In genomic region chr7:90180011-90180585, GRCh38 we compare ENCODE assay signal across 12 cellular contexts. TPM values are rescaled to one million over a fixed set of nuclear protein-coding genes. Genes with fewer than 3 reads are reported as not detected.
DNase-seq lines count a peak whose midpoint lies in the region; ATAC-seq, FAIRE-seq and TF ChIP-seq lines count a peak whose summit lies in the region.
"Had no signal": no experiment of that assay in that cellular context is flagged by ENCODE, and none has a peak within 500 bp of the region (broad histone marks: within the 10 kb centered on the region; RNA-seq: fewer than 3 reads in every experiment).

No MANE protein-coding gene starts in this region.

- POLR2A ChIA-PET in A549 (lab: Yijun Ruan, JAX) = interaction anchor here (1.2 to 1.7 kb wide), 2 partner anchors 26 to 32 kb away, joined by 5 to 13 read pairs; partner anchors contain the start of genes STEAP1 and STEAP2

- FAIRE-seq in A549 (lab: Jason Lieb, UNC) = peak; percentile 97

- no peak for TF ChIP-seq RAD21 in A549 (conservative IDR thresholded peaks at IDR 0.05 in 1 of 2, IDR thresholded peaks at IDR 0.05 in 1 of 2)

- no peaks in the 10 kb centered on the region for H4K20me1 ChIP-seq in GM23338 (replicated peaks; ENCODE audit: insufficient read depth)

- H3K27me3 Mint-ChIP-seq in GM23338 (ENCODE audit: insufficient read depth, low read depth, poor library complexity) (no peaks in the 10 kb centered on the region), glutamatergic neuron (ENCODE audit: unreplicated experiment) (no peaks in the 10 kb centered on the region)
- no peaks in the 10 kb centered on the region for H3K27me3 Mint-ChIP-seq in T-helper 1 cell treated with Interleukin-12 subunit alpha and Interleukin-12 subunit beta and Interleukin-4 antibody, amounts not matched to agents 30 μg/mL and 1 μg/mL, for 36 hours (ENCODE audit: low read depth)

- TF ChIP-seq POLR2A in A549 (IDR thresholded peaks at IDR 0.05; ENCODE audit: low read length) = no peak

- TF ChIP-seq CTCF in A549 (IDR thresholded peaks at IDR 0.05) (no peak), GM23338 (conservative IDR thresholded peaks at IDR 0.05; ENCODE audit: low read depth in 2 of 2) (no peak), fibroblast of the aortic adventitia (IDR thresholded peaks at IDR 0.05; ENCODE audit: insufficient read depth, low read length) (no peak), glutamatergic neuron (IDR thresholded peaks at IDR 0.05; ENCODE audit: partially characterized antibody, unreplicated experiment) (no peak)

- H3K9me2 ChIP-seq in GM23338 (ENCODE audit: insufficient read depth) = peaks cover 6% of the 10 kb centered on the region; the same call in 1 of the 2 replicates

- peak overlapping the region; percentile 77 for H3K27ac Mint-ChIP-seq in GM23338
- H3K27ac Mint-ChIP-seq in T-helper 1 cell treated with Interleukin-12 subunit alpha and Interleukin-12 subunit beta and Interleukin-4 antibody, amounts not matched to agents 30 μg/mL and 1 μg/mL, for 36 hours = peak overlapping the region; percentile 55
- no peak overlapping the region for H3K27ac Mint-ChIP-seq in glutamatergic neuron (ENCODE audit: unreplicated experiment)
- H3K27ac Mint-ChIP-seq: mesothelial cell of epicardium had no signal

- H3K4me3 Mint-ChIP-seq in GM23338 (no peak overlapping the region), glutamatergic neuron (ENCODE audit: unreplicated experiment) (no peak overlapping the region)
- H3K4me3 Mint-ChIP-seq in T-helper 1 cell treated with Interleukin-12 subunit alpha and Interleukin-12 subunit beta and Interleukin-4 antibody, amounts not matched to agents 30 μg/mL and 1 μg/mL, for 36 hours = no peak overlapping the region
- H3K4me3 Mint-ChIP-seq: CD14-positive monocyte, mesothelial cell of epicardium had no signal

- H3K27ac ChIP-seq in A549 = peak overlapping the region; percentile 67 to 79
- H3K27ac ChIP-seq in GM23338 (ENCODE audit: low read depth) = no peak overlapping the region
- H3K27ac ChIP-seq: gastroesophageal sphincter had no signal

- H3K36me3 ChIP-seq in GM23338 (ENCODE audit: insufficient read depth) = no peaks in the 10 kb centered on the region
- H3K36me3 ChIP-seq: gastroesophageal sphincter had no signal

- peak in 1 of 2 experiments; percentile 72; a peak in 2 of 5 replicates for TF ChIP-seq EP300 in A549 (IDR thresholded peaks at IDR 0.05)

- peaks cover 7% of the 10 kb centered on the region; the same call in 2 of the 3 replicates for H3K36me3 Mint-ChIP-seq in GM23338 (ENCODE audit: low read depth)
- peaks cover 7% of the 10 kb centered on the region for H3K36me3 Mint-ChIP-seq in T-helper 1 cell treated with Interleukin-12 subunit alpha and Interleukin-12 subunit beta and Interleukin-4 antibody, amounts not matched to agents 30 μg/mL and 1 μg/mL, for 36 hours (ENCODE audit: low read depth)
- no peaks in the 10 kb centered on the region for H3K36me3 Mint-ChIP-seq in glutamatergic neuron (ENCODE audit: unreplicated experiment)
- H3K36me3 Mint-ChIP-seq: CD14-positive monocyte, mesothelial cell of epicardium had no signal

- no peak overlapping the region for H3K4me3 ChIP-seq in A549
- no peak overlapping the region for H3K4me3 ChIP-seq in GM23338
- H3K4me3 ChIP-seq in fibroblast of the aortic adventitia (ENCODE audit: low read depth, low read length) = no peak overlapping the region
- H3K4me3 ChIP-seq: gastroesophageal sphincter had no signal

- DNase-seq in A549 (ENCODE audit: low read depth in 1 of 2, low spot score in 1 of 2) = peak in 1 of 2 experiments; percentile 75
- DNase-seq in GM23338 (ENCODE audit: low spot score) = peak; percentile 17
- DNase-seq in fibroblast of the aortic adventitia (ENCODE audit: low read depth) = peak; percentile 89
- DNase-seq in hypothalamus (lab: John Stamatoyannopoulos, UW) = no peak
- no peak for DNase-seq in glutamatergic neuron
- DNase-seq: NCI-H1092 had no signal

- H3K4me2 ChIP-seq in A549 = peak overlapping the region; percentile 59
- H3K4me2 ChIP-seq in GM23338 = no peak overlapping the region

- H3K27me3 ChIP-seq in GM23338 (ENCODE audit: insufficient read depth) = no peaks in the 10 kb centered on the region
- H3K27me3 ChIP-seq: gastroesophageal sphincter had no signal

- H3K79me2 ChIP-seq in GM23338 (replicated peaks; ENCODE audit: insufficient read depth) = no peaks in the 10 kb centered on the region

- H2AFZ ChIP-seq in GM23338 = no peak overlapping the region

- CTCF ChIA-PET in A549 (lab: Yijun Ruan, JAX) = interaction anchor here (0.6 kb wide), 1 partner anchor 39 kb away, joined by 3 read pairs; no protein-coding TSS in a partner anchor

- H3K4me1 ChIP-seq in A549 (peaks cover 40% of the 10 kb centered on the region), GM23338 (ENCODE audit: insufficient read depth) (0 out of 2 replicates have a peak, but pooled peaks cover 5% of the 10 kb centered on the region)
- H3K4me1 ChIP-seq: gastroesophageal sphincter had no signal

- ATAC-seq in A549 (peak; percentile 37 to 44; a peak in 2 of 6 replicates), GM23338 (no peak), GM19397 (IDR thresholded peaks at IDR 0.05; ENCODE audit: unreplicated experiment) (no peak), GM19035 (IDR thresholded peaks at IDR 0.05; ENCODE audit: unreplicated experiment) (no peak)
- ATAC-seq: gastroesophageal sphincter had no signal

- no peaks in the 10 kb centered on the region for H3F3A ChIP-seq in GM23338 (replicated peaks; ENCODE audit: low read depth)

- H3K9me3 ChIP-seq in A549 = no peaks in the 10 kb centered on the region
- H3K9me3 ChIP-seq: gastroesophageal sphincter had no signal

- H3K9me3 Mint-ChIP-seq in GM23338 (peaks cover 18% of the 10 kb centered on the region), glutamatergic neuron (ENCODE audit: unreplicated experiment) (peaks cover under 1% of the 10 kb centered on the region)
- H3K9me3 Mint-ChIP-seq in T-helper 1 cell treated with Interleukin-12 subunit alpha and Interleukin-12 subunit beta and Interleukin-4 antibody, amounts not matched to agents 30 μg/mL and 1 μg/mL, for 36 hours = peaks cover 19% of the 10 kb centered on the region
- H3K9me3 Mint-ChIP-seq: mesothelial cell of epicardium had no signal

- peaks cover 9% of the 10 kb centered on the region; the same call in 2 of the 3 replicates for H3K4me1 Mint-ChIP-seq in GM23338
- H3K4me1 Mint-ChIP-seq in T-helper 1 cell treated with Interleukin-12 subunit alpha and Interleukin-12 subunit beta and Interleukin-4 antibody, amounts not matched to agents 30 μg/mL and 1 μg/mL, for 36 hours (ENCODE audit: low read depth) = peaks cover 15% of the 10 kb centered on the region
- no peaks in the 10 kb centered on the region for H3K4me1 Mint-ChIP-seq in glutamatergic neuron (ENCODE audit: low read depth, unreplicated experiment)
- H3K4me1 Mint-ChIP-seq: mesothelial cell of epicardium had no signal

- 11% methylated on average over 1 of the region's 1 CpG for WGBS in A549 (ENCODE audit: missing lambda C conversion rate)

TF ChIP-seq in A549, 52 proteins besides CTCF, POLR2A, EP300 and RAD21 (continues in another document):
- TF ChIP-seq CBX8 (IDR thresholded peaks at IDR 0.05) (no peak), MAX (IDR thresholded peaks at IDR 0.05) (no peak), JUN (IDR thresholded peaks at IDR 0.05) (peak in 1 of 2 experiments; percentile 52; a peak in 2 of 5 replicates), HEYL (CRISPR knock-in tag; IDR thresholded peaks at IDR 0.05) (no peak), CEBPB (IDR thresholded peaks at IDR 0.05) (peak in 1 of 2 experiments; percentile 64; a peak in 2 of 4 replicates), GATA3 (IDR thresholded peaks at IDR 0.05; ENCODE audit: borderline replicate concordance) (no peak; the same call in 1 of the 2 replicates), HOXA7 (CRISPR knock-in tag; IDR thresholded peaks at IDR 0.05) (no peak)

TF ChIP-seq in GM23338, 12 proteins besides CTCF, POLR2A, EP300 and RAD21 (continues in another document):
- no peak for TF ChIP-seq CREB1 (CRISPR knock-in tag; IDR thresholded peaks at IDR 0.05; ENCODE audit: low read depth)
- no peak for TF ChIP-seq ETS1 (IDR thresholded peaks at IDR 0.05)
- TF ChIP-seq STAT1 (IDR thresholded peaks at IDR 0.05; ENCODE audit: unreplicated experiment) = no peak
- no peak for TF ChIP-seq JUNB (IDR thresholded peaks at IDR 0.05; ENCODE audit: unreplicated experiment)
- no peak for TF ChIP-seq ZNF114 (CRISPR knock-in tag; IDR thresholded peaks at IDR 0.05)

RNA-seq across cellular contexts. Expression of gene STEAP1, which starts 25.8 kb away (rescaled TPM):
- polyA plus RNA-seq in A549 (2011; rRNA removed) = 76.2 and 81.3 TPM in 2 replicates
- 7.8 and 10.3 TPM in 2 replicates for polyA plus RNA-seq in A549 (2012; cell fraction: cytosol; rRNA removed)
- polyA plus RNA-seq in A549 (2012; cell fraction: nucleus; rRNA removed) = 3.8 and 5.7 TPM in 2 replicates
- polyA plus RNA-seq in A549 (2017; fragmentation: RNase III; extraction: RNeasy Plus Mini Kit Qiagen cat#74134 plus additional on column Dnase treatment) = 15.7 to 21.0 TPM (median 20.3 TPM) in 3 replicates
- 8.3 and 9.6 TPM in 2 replicates for polyA minus RNA-seq in A549 (2011; rRNA and poly(A)+ RNA removed)
- total RNA-seq in GM23338 (2014; rRNA removed; shearing (Covaris generic)) = 14.7 and 17.1 TPM in 2 replicates
- polyA plus RNA-seq in GM23338 (2016; fragmentation: Nextera tagmentation; extraction: Ambion mirVana) = 14.9 and 15.0 TPM in 2 replicates
- total RNA-seq in fibroblast of the aortic adventitia (ENCODE audit: low replicate concordance) = 23.5 and 83.4 TPM in 2 replicates
- total RNA-seq in glutamatergic neuron (ENCODE audit: unreplicated experiment) = not detected
- polyA plus RNA-seq: CD14-positive monocyte had no signal

RNA-seq across cellular contexts. Expression of gene STEAP2, which starts 31.4 kb away (rescaled TPM):
- polyA plus RNA-seq in A549 (2011; rRNA removed) (49.2 and 51.9 TPM in 2 replicates), A549 (2017; fragmentation: RNase III; extraction: RNeasy Plus Mini Kit Qiagen cat#74134 plus additional on column Dnase treatment) (5.1 to 6.4 TPM (median 6.0 TPM) in 3 replicates), GM23338 (2016; fragmentation: Nextera tagmentation; extraction: Ambion mirVana) (10.4 and 13.1 TPM in 2 replicates)
- polyA plus RNA-seq in A549 (2012; cell fraction: cytosol; rRNA removed) = 2.6 and 3.0 TPM in 2 replicates
- 3.4 and 4.9 TPM in 2 replicates for polyA plus RNA-seq in A549 (2012; cell fraction: nucleus; rRNA removed)
- 23.6 and 23.8 TPM in 2 replicates for polyA minus RNA-seq in A549 (2011; rRNA and poly(A)+ RNA removed)
- total RNA-seq in GM23338 (2014; rRNA removed; shearing (Covaris generic)) = 20.9 and 22.0 TPM in 2 replicates
- total RNA-seq in fibroblast of the aortic adventitia (ENCODE audit: low replicate concordance) (16.0 and 28.4 TPM in 2 replicates), glutamatergic neuron (ENCODE audit: unreplicated experiment) (0.59 TPM)
- polyA plus RNA-seq: CD14-positive monocyte had no signal

Comparison
In these comparisons a context has a peak if more than half of its experiments do, and no peak if none do; other contexts are left out.
1. ATAC-seq: peak in A549 (2 of 2); none in GM23338 (single experiment), GM19397 (single experiment) and GM19035 (single experiment).
2. DNase-seq: peak in GM23338 (single experiment) and fibroblast of the aortic adventitia (single experiment); none in hypothalamus (0 of 51) and glutamatergic neuron (single experiment).
3. RNA of gene STEAP1, which starts 25.8 kb away (total RNA-seq): 23.5 to 83.4 TPM in fibroblast of the aortic adventitia and 14.7 to 17.1 TPM in GM23338; not detected in glutamatergic neuron (single experiment); every median in the first group is over 10 times any median in the second.
4. RNA of gene STEAP2, which starts 31.4 kb away (total RNA-seq): 16.0 to 28.4 TPM in fibroblast of the aortic adventitia and 20.9 to 22.0 TPM in GM23338; 0.59 TPM in glutamatergic neuron (single experiment); every median in the first group is over 10 times any median in the second.